Comparison of ENCODE assay signal across 1 cellular context in genomic region chr2:178414266-178415247, GRCh38.
TF ChIP-seq lines count a peak whose summit lies in the region.

No MANE protein-coding gene starts in this region.

TF ChIP-seq in K562, 482 proteins besides CTCF, POLR2A, EP300 and RAD21 (continued from another document and continues in another):
- TF ChIP-seq RFX5 (IDR thresholded peaks at IDR 0.05; ENCODE audit: low read depth, low read length) (peak; percentile 28; the same call in 1 of the 2 replicates), ZBTB49 (CRISPR knock-in tag; IDR thresholded peaks at IDR 0.05; ENCODE audit: borderline replicate concordance) (no peak), HDAC1 (IDR thresholded peaks at IDR 0.05) (peak in 1 of 2 experiments; percentile 63; a peak in 2 of 4 replicates), SNIP1 (IDR thresholded peaks at IDR 0.05; ENCODE audit: low read depth) (no peak), KDM2B (CRISPR knock-in tag; IDR thresholded peaks at IDR 0.05) (no peak), U2AF2 (optimal IDR thresholded peaks at IDR 0.05; ENCODE audit: low read depth, low read length) (no peak), ZNF212 (CRISPR knock-in tag; IDR thresholded peaks at IDR 0.05) (no peak), ZNF354B (CRISPR knock-in tag; IDR thresholded peaks at IDR 0.05) (no peak), KLF10 (CRISPR knock-in tag; IDR thresholded peaks at IDR 0.05) (no peak), SP2 (IDR thresholded peaks at IDR 0.05; ENCODE audit: extremely low read depth, low read depth, low read length, poor library complexity, severe bottlenecking) (no peak), ZNF133 (CRISPR knock-in tag; IDR thresholded peaks at IDR 0.05) (no peak), ARNT (IDR thresholded peaks at IDR 0.05) (peak in 1 of 2 experiments; percentile 87; a peak in 2 of 4 replicates), CUX1 (CRISPR knock-in tag; IDR thresholded peaks at IDR 0.05) (peak; percentile 84), E2F1 (CRISPR knock-in tag; IDR thresholded peaks at IDR 0.05) (peak; percentile 47; the same call in 1 of the 2 replicates), ZBTB12 (CRISPR knock-in tag; IDR thresholded peaks at IDR 0.05) (no peak), HDGF (IDR thresholded peaks at IDR 0.05) (no peak), ZNF639 (CRISPR knock-in tag; conservative IDR thresholded peaks at IDR 0.05 in 1 of 2, IDR thresholded peaks at IDR 0.05 in 1 of 2) (peak in 1 of 2 experiments; percentile 60; a peak in 1 of 4 replicates), HOMEZ (CRISPR knock-in tag; IDR thresholded peaks at IDR 0.05) (no peak), HINFP (tag; conservative IDR thresholded peaks at IDR 0.05; ENCODE audit: low read depth) (no peak; the same call in 1 of the 2 replicates), HNRNPK (IDR thresholded peaks at IDR 0.05; ENCODE audit: low read depth, low read length, poor library complexity, severe bottlenecking) (no peak), PCBP1 (IDR thresholded peaks at IDR 0.05; ENCODE audit: low read depth, low read length, poor library complexity, severe bottlenecking) (no peak), STAT6 (CRISPR knock-in tag; IDR thresholded peaks at IDR 0.05) (no peak), TCFL5 (CRISPR knock-in tag; conservative IDR thresholded peaks at IDR 0.05) (no peak), ZNF311 (CRISPR knock-in tag; IDR thresholded peaks at IDR 0.05) (no peak), FOXK2 (conservative IDR thresholded peaks at IDR 0.05 in 1 of 2, IDR thresholded peaks at IDR 0.05 in 1 of 2; ENCODE audit: low read depth in 2 of 2) (peak in 1 of 2 experiments; percentile 64; a peak in 2 of 4 replicates), E2F6 (IDR thresholded peaks at IDR 0.05; ENCODE audit: borderline replicate concordance in 1 of 2, extremely low read depth in 1 of 2, insufficient read depth in 1 of 2, insufficient read length in 1 of 2, low read depth in 1 of 2, low read length in 1 of 2, poor library complexity in 1 of 2, severe bottlenecking in 1 of 2) (peak; percentile 87 to 88), TGIF2 (CRISPR knock-in tag; IDR thresholded peaks at IDR 0.05) (no peak), GATAD2B (IDR thresholded peaks at IDR 0.05; ENCODE audit: borderline replicate concordance) (peak; percentile 55), ZNF3 (CRISPR knock-in tag; IDR thresholded peaks at IDR 0.05) (no peak), ZNF785 (CRISPR knock-in tag; IDR thresholded peaks at IDR 0.05) (no peak), ZBTB43 (CRISPR knock-in tag; IDR thresholded peaks at IDR 0.05) (no peak), ZNF347 (CRISPR knock-in tag; IDR thresholded peaks at IDR 0.05; ENCODE audit: low read depth) (no peak), GATAD2A (IDR thresholded peaks at IDR 0.05) (peak; percentile 91), ZBED1 (IDR thresholded peaks at IDR 0.05) (0 out of 2 replicates have a peak, but pooled peaks have one; percentile 59), ZNF445 (CRISPR knock-in tag; IDR thresholded peaks at IDR 0.05; ENCODE audit: low read depth) (no peak), SMAD3 (CRISPR knock-in tag; conservative IDR thresholded peaks at IDR 0.05) (0 out of 2 replicates have a peak, but pooled peaks have one; percentile 10), ZNF263 (CRISPR knock-in tag; IDR thresholded peaks at IDR 0.05; ENCODE audit: borderline replicate concordance) (peak; percentile 70; the same call in 1 of the 2 replicates), ELF2 (CRISPR knock-in tag; IDR thresholded peaks at IDR 0.05) (no peak), NCOA1 (IDR thresholded peaks at IDR 0.05; ENCODE audit: low read depth) (no peak), ZNF316 (IDR thresholded peaks at IDR 0.05) (no peak), TBL1XR1 (IDR thresholded peaks at IDR 0.05; ENCODE audit: low read length in 2 of 2) (peak; percentile 82 to 87; a peak in 3 of 4 replicates), SP1 (CRISPR knock-in tag; IDR thresholded peaks at IDR 0.05) (peak; percentile 81), PHB2 (IDR thresholded peaks at IDR 0.05; ENCODE audit: low read depth) (no peak), MTA2 (IDR thresholded peaks at IDR 0.05; ENCODE audit: low read depth) (no peak)
